ENCODE assay signal across 1 cellular context in the genomic region with DNA sequence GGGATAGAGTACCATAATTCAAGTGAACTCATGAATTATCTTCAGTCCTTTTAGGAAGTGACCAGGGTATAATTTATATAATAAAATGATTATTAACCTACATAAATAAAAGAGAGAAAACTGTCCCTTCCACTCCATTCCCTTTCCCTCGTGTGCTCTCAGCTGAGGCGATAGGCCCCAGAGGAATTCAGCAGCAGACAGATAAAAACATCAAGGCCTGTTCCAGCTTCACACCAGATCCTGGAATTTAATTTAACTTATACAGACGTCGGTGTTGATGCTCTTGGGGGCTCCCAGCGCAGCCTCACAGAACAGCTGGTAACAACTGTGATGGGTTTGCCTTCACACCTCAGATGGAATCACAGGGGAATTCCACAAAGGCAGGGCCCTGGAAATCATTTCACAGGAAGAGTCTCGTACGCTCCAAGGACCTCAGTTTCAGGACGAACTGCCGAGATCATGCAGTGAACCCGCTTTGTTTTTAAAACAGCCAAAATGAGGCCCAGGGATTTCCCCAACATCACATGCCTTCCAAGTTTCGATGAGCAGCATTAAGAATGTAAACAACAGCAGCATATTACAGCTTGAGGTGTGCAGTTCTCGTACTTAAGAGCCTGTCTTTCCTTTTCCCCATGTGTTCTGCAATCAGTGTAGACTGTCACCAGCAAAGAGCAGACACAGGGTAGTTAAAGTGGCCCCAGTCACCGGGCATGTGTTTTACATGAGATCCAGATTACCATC.
TF ChIP-seq lines count a peak whose summit lies in the region.

No MANE protein-coding gene starts in this region.

TF ChIP-seq in GM12878, 131 proteins besides CTCF, POLR2A, EP300 and RAD21 (continued from another document and continues in another):
- TF ChIP-seq FOXM1 (IDR thresholded peaks at IDR 0.05; ENCODE audit: low read depth, low read length) (peak; percentile 71; the same call in 1 of the 2 replicates), ZBED1 (IDR thresholded peaks at IDR 0.05; ENCODE audit: borderline replicate concordance) (no peak), POU2F2 (IDR thresholded peaks at IDR 0.05; ENCODE audit: borderline replicate concordance, low read depth, low read length) (peak; percentile 70; the same call in 1 of the 3 replicates), YBX1 (IDR thresholded peaks at IDR 0.05) (no peak), ZZZ3 (IDR thresholded peaks at IDR 0.05; ENCODE audit: control insufficient read depth, insufficient read length, low read depth) (no peak), FOS (IDR thresholded peaks at IDR 0.05; ENCODE audit: borderline replicate concordance, extremely low read depth, insufficient read length) (no peak), EED (IDR thresholded peaks at IDR 0.05; ENCODE audit: low read depth) (peak; percentile 88), ZNF622 (IDR thresholded peaks at IDR 0.05) (no peak), CBX3 (IDR thresholded peaks at IDR 0.05; ENCODE audit: borderline replicate concordance, low read depth) (no peak), WRNIP1 (IDR thresholded peaks at IDR 0.05; ENCODE audit: borderline replicate concordance, low read depth, low read length) (no peak), SRF (IDR thresholded peaks at IDR 0.05; ENCODE audit: low read depth in 2 of 2, low read length in 2 of 2) (no peak), CREM (IDR thresholded peaks at IDR 0.05; ENCODE audit: low read depth) (peak; percentile 54; the same call in 1 of the 2 replicates), HDAC2 (IDR thresholded peaks at IDR 0.05) (no peak), MTA2 (IDR thresholded peaks at IDR 0.05; ENCODE audit: low read depth) (peak; percentile 83), NR2F1 (conservative IDR thresholded peaks at IDR 0.05) (no peak), LARP7 (IDR thresholded peaks at IDR 0.05) (no peak), IKZF2 (IDR thresholded peaks at IDR 0.05) (peak; percentile 97 to 98), IRF4 (IDR thresholded peaks at IDR 0.05; ENCODE audit: low read depth, low read length) (peak; percentile 60; the same call in 1 of the 2 replicates), CEBPB (IDR thresholded peaks at IDR 0.05; ENCODE audit: borderline replicate concordance in 1 of 2, low read depth in 2 of 2, low read length in 2 of 2) (no peak), ZNF384 (IDR thresholded peaks at IDR 0.05; ENCODE audit: borderline replicate concordance, low read depth, low read length) (no peak), RBBP5 (conservative IDR thresholded peaks at IDR 0.05) (0 out of 2 replicates have a peak, but pooled peaks have one; percentile 52), SP1 (IDR thresholded peaks at IDR 0.05; ENCODE audit: low read depth, low read length) (peak; percentile 66), HDAC6 (IDR thresholded peaks at IDR 0.05; ENCODE audit: unreplicated experiment) (no peak), SIN3A (IDR thresholded peaks at IDR 0.05; ENCODE audit: low read depth, low read length) (no peak; the same call in 1 of the 2 replicates), SMAD5 (IDR thresholded peaks at IDR 0.05; ENCODE audit: low read depth) (no peak), NR2C1 (IDR thresholded peaks at IDR 0.05) (no peak), TARDBP (IDR thresholded peaks at IDR 0.05; ENCODE audit: borderline replicate concordance) (no peak), RAD51 (IDR thresholded peaks at IDR 0.05) (peak; percentile 90), PAX8 (IDR thresholded peaks at IDR 0.05) (no peak), NFYA (IDR thresholded peaks at IDR 0.05; ENCODE audit: borderline replicate concordance, low read depth, low read length) (no peak), PAX5 (IDR thresholded peaks at IDR 0.05; ENCODE audit: borderline replicate concordance, low read depth, low read length) (no peak), RELA (IDR thresholded peaks at IDR 0.05; ENCODE audit: borderline replicate concordance, partially characterized antibody) (peak; percentile 100), POLR2AphosphoS2 (IDR thresholded peaks at IDR 0.05; ENCODE audit: low read depth, low read length) (no peak), ASH2L (IDR thresholded peaks at IDR 0.05; ENCODE audit: borderline replicate concordance, low read depth) (peak; percentile 66; the same call in 1 of the 2 replicates), SREBF2 (IDR thresholded peaks at IDR 0.05; ENCODE audit: low read length) (no peak), KDM1A (IDR thresholded peaks at IDR 0.05; ENCODE audit: borderline replicate concordance) (no peak), ZNF274 (IDR thresholded peaks at IDR 0.05; ENCODE audit: insufficient read depth, insufficient read length) (no peak), EZH2 (IDR thresholded peaks at IDR 0.05; ENCODE audit: borderline replicate concordance, control insufficient read depth, low read depth, low read length) (no peak), NFXL1 (IDR thresholded peaks at IDR 0.05; ENCODE audit: borderline replicate concordance) (no peak), POLR2AphosphoS5 (IDR thresholded peaks at IDR 0.05; ENCODE audit: low read length) (no peak)
- TF ChIP-seq, protein P1, sequence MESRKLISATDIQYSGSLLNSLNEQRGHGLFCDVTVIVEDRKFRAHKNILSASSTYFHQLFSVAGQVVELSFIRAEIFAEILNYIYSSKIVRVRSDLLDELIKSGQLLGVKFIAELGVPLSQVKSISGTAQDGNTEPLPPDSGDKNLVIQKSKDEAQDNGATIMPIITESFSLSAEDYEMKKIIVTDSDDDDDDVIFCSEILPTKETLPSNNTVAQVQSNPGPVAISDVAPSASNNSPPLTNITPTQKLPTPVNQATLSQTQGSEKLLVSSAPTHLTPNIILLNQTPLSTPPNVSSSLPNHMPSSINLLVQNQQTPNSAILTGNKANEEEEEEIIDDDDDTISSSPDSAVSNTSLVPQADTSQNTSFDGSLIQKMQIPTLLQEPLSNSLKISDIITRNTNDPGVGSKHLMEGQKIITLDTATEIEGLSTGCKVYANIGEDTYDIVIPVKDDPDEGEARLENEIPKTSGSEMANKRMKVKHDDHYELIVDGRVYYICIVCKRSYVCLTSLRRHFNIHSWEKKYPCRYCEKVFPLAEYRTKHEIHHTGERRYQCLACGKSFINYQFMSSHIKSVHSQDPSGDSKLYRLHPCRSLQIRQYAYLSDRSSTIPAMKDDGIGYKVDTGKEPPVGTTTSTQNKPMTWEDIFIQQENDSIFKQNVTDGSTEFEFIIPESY (IDR thresholded peaks at IDR 0.05), result no peak
- TF ChIP-seq, protein P2, sequence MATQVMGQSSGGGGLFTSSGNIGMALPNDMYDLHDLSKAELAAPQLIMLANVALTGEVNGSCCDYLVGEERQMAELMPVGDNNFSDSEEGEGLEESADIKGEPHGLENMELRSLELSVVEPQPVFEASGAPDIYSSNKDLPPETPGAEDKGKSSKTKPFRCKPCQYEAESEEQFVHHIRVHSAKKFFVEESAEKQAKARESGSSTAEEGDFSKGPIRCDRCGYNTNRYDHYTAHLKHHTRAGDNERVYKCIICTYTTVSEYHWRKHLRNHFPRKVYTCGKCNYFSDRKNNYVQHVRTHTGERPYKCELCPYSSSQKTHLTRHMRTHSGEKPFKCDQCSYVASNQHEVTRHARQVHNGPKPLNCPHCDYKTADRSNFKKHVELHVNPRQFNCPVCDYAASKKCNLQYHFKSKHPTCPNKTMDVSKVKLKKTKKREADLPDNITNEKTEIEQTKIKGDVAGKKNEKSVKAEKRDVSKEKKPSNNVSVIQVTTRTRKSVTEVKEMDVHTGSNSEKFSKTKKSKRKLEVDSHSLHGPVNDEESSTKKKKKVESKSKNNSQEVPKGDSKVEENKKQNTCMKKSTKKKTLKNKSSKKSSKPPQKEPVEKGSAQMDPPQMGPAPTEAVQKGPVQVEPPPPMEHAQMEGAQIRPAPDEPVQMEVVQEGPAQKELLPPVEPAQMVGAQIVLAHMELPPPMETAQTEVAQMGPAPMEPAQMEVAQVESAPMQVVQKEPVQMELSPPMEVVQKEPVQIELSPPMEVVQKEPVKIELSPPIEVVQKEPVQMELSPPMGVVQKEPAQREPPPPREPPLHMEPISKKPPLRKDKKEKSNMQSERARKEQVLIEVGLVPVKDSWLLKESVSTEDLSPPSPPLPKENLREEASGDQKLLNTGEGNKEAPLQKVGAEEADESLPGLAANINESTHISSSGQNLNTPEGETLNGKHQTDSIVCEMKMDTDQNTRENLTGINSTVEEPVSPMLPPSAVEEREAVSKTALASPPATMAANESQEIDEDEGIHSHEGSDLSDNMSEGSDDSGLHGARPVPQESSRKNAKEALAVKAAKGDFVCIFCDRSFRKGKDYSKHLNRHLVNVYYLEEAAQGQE (IDR thresholded peaks at IDR 0.05; ENCODE audit: low read depth, low read length), result 0 out of 2 replicates have a peak, but pooled peaks have one; percentile 31
- TF ChIP-seq, protein P3, sequence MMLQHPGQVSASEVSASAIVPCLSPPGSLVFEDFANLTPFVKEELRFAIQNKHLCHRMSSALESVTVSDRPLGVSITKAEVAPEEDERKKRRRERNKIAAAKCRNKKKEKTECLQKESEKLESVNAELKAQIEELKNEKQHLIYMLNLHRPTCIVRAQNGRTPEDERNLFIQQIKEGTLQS (IDR thresholded peaks at IDR 0.05; ENCODE audit: borderline replicate concordance, extremely low read depth, low read depth, low read length), result no peak
- TF ChIP-seq, protein P4, sequence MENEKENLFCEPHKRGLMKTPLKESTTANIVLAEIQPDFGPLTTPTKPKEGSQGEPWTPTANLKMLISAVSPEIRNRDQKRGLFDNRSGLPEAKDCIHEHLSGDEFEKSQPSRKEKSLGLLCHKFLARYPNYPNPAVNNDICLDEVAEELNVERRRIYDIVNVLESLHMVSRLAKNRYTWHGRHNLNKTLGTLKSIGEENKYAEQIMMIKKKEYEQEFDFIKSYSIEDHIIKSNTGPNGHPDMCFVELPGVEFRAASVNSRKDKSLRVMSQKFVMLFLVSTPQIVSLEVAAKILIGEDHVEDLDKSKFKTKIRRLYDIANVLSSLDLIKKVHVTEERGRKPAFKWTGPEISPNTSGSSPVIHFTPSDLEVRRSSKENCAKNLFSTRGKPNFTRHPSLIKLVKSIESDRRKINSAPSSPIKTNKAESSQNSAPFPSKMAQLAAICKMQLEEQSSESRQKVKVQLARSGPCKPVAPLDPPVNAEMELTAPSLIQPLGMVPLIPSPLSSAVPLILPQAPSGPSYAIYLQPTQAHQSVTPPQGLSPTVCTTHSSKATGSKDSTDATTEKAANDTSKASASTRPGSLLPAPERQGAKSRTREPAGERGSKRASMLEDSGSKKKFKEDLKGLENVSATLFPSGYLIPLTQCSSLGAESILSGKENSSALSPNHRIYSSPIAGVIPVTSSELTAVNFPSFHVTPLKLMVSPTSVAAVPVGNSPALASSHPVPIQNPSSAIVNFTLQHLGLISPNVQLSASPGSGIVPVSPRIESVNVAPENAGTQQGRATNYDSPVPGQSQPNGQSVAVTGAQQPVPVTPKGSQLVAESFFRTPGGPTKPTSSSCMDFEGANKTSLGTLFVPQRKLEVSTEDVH (IDR thresholded peaks at IDR 0.05; ENCODE audit: low read depth, partially characterized antibody), result no peak
- TF ChIP-seq, protein P5, sequence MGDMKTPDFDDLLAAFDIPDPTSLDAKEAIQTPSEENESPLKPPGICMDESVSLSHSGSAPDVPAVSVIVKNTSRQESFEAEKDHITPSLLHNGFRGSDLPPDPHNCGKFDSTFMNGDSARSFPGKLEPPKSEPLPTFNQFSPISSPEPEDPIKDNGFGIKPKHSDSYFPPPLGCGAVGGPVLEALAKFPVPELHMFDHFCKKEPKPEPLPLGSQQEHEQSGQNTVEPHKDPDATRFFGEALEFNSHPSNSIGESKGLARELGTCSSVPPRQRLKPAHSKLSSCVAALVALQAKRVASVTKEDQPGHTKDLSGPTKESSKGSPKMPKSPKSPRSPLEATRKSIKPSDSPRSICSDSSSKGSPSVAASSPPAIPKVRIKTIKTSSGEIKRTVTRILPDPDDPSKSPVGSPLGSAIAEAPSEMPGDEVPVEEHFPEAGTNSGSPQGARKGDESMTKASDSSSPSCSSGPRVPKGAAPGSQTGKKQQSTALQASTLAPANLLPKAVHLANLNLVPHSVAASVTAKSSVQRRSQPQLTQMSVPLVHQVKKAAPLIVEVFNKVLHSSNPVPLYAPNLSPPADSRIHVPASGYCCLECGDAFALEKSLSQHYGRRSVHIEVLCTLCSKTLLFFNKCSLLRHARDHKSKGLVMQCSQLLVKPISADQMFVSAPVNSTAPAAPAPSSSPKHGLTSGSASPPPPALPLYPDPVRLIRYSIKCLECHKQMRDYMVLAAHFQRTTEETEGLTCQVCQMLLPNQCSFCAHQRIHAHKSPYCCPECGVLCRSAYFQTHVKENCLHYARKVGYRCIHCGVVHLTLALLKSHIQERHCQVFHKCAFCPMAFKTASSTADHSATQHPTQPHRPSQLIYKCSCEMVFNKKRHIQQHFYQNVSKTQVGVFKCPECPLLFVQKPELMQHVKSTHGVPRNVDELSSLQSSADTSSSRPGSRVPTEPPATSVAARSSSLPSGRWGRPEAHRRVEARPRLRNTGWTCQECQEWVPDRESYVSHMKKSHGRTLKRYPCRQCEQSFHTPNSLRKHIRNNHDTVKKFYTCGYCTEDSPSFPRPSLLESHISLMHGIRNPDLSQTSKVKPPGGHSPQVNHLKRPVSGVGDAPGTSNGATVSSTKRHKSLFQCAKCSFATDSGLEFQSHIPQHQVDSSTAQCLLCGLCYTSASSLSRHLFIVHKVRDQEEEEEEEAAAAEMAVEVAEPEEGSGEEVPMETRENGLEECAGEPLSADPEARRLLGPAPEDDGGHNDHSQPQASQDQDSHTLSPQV (IDR thresholded peaks at IDR 0.05), result no peak; the same call in 1 of the 2 replicates
- TF ChIP-seq, protein P6, sequence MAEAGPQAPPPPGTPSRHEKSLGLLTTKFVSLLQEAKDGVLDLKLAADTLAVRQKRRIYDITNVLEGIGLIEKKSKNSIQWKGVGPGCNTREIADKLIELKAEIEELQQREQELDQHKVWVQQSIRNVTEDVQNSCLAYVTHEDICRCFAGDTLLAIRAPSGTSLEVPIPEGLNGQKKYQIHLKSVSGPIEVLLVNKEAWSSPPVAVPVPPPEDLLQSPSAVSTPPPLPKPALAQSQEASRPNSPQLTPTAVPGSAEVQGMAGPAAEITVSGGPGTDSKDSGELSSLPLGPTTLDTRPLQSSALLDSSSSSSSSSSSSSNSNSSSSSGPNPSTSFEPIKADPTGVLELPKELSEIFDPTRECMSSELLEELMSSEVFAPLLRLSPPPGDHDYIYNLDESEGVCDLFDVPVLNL (IDR thresholded peaks at IDR 0.05; ENCODE audit: low read depth, low read length), result no peak
- TF ChIP-seq, protein P7, sequence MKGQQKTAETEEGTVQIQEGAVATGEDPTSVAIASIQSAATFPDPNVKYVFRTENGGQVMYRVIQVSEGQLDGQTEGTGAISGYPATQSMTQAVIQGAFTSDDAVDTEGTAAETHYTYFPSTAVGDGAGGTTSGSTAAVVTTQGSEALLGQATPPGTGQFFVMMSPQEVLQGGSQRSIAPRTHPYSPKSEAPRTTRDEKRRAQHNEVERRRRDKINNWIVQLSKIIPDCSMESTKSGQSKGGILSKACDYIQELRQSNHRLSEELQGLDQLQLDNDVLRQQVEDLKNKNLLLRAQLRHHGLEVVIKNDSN (IDR thresholded peaks at IDR 0.05; ENCODE audit: borderline replicate concordance, extremely low read length, insufficient read depth, low read depth, low read length), result no peak
